ENCODE assay signal across 10 cellular contexts in the genomic region with DNA sequence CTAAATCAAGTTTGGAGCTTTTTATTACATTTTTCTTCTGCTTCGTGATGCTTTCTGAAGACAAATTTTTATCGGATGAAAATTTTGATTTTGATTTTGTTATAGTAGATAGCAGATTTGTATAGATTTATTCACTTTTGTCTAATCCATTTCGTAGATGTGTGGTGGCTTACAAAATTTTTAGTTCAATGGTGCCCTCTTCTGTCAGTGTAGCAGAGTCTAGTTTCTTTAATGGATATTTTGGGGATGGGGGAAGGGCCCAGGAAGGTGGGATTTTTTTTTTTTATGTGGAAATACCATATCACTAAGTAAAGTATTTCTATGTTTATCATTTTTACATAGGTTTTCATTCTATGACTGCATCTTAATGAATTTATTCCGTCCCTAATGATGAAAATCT.
A peak's percentile ranks its signal among the peaks of the same experiment; 100 is the strongest.
DNase-seq lines count a peak whose midpoint lies in the region; ATAC-seq and TF ChIP-seq lines count a peak whose summit lies in the region.
"Had no signal": no experiment of that assay in that cellular context is flagged by ENCODE, and none has a peak within 500 bp of the region (broad histone marks: within the 10 kb centered on the region; RNA-seq: fewer than 3 reads in every experiment).

No MANE protein-coding gene starts in this region.

- TF ChIP-seq EP300 in SK-N-SH (IDR thresholded peaks at IDR 0.05; ENCODE audit: borderline replicate concordance in 1 of 2, low read depth in 1 of 2, low read length in 1 of 2) = no peak

- 18% methylated on average over 4 of the region's 4 CpGs for WGBS in SK-N-SH (ENCODE audit: low lambda C conversion rate)

- H3K4me1 ChIP-seq in ACC112 (ENCODE audit: control insufficient read depth, insufficient read depth, low read length, unreplicated experiment) (peaks cover 10% of the 10 kb centered on the region), SK-N-SH (ENCODE audit: control insufficient read depth in 1 of 2, insufficient read depth in 2 of 2, low read depth in 1 of 2, low read length in 1 of 2) (no peaks in the 10 kb centered on the region)

- peak; percentile 61 for TF ChIP-seq RAD21 in SK-N-SH (IDR thresholded peaks at IDR 0.05; ENCODE audit: low read length)

- ATAC-seq in left cardiac atrium (peak; percentile 44 to 50), GM18907 (IDR thresholded peaks at IDR 0.05; ENCODE audit: unreplicated experiment) (no peak), HG03039 (IDR thresholded peaks at IDR 0.05; ENCODE audit: unreplicated experiment) (no peak)
- ATAC-seq: activated CD4-positive, alpha-beta T cell treated with anti-CD3 and anti-CD28 coated beads for 36 hours had no signal

- H3K9me3 Mint-ChIP-seq in HFFc6 = no peaks in the 10 kb centered on the region

- H3K4me1 Mint-ChIP-seq in HFFc6 (ENCODE audit: low read depth) = peaks cover 46% of the 10 kb centered on the region
- H3K4me1 Mint-ChIP-seq: activated CD4-positive, alpha-beta T cell treated with anti-CD3 and anti-CD28 coated beads for 36 hours had no signal

- H3K9ac ChIP-seq in SK-N-SH = 0 out of 2 replicates have a peak overlapping the region, but pooled peaks have one; percentile 6

- H4K20me1 ChIP-seq in SK-N-SH (ENCODE audit: insufficient read depth) = no peaks in the 10 kb centered on the region

- H3F3A ChIP-seq in SK-N-SH (replicated peaks; ENCODE audit: insufficient read depth) = peaks cover 10% of the 10 kb centered on the region

- H3K9me2 ChIP-seq in SK-N-SH = no peaks in the 10 kb centered on the region

- no peaks in the 10 kb centered on the region; the same call in 1 of the 2 replicates for H3K27me3 Mint-ChIP-seq in HFFc6 (ENCODE audit: insufficient read depth)
- H3K27me3 Mint-ChIP-seq: activated CD4-positive, alpha-beta T cell treated with anti-CD3 and anti-CD28 coated beads for 36 hours had no signal

- no peaks in the 10 kb centered on the region for H3K79me2 ChIP-seq in ACC112 (ENCODE audit: control insufficient read depth, insufficient read depth, low read length, unreplicated experiment)
- no peaks in the 10 kb centered on the region for H3K79me2 ChIP-seq in SK-N-SH (ENCODE audit: insufficient read depth)

- no peaks in the 10 kb centered on the region for H3K36me3 ChIP-seq in ACC112 (ENCODE audit: insufficient read depth, low read length)
- H3K36me3 ChIP-seq in SK-N-SH (replicated peaks in 1 of 2; ENCODE audit: control insufficient read depth in 1 of 2, insufficient read depth in 2 of 2, low read length in 1 of 2) = no peaks in the 10 kb centered on the region

- peak overlapping the region; percentile 49 for H3K27ac Mint-ChIP-seq in HFFc6
- H3K27ac Mint-ChIP-seq: activated CD4-positive, alpha-beta T cell treated with anti-CD3 and anti-CD28 coated beads for 36 hours had no signal

- H3K27ac ChIP-seq in ACC112 (ENCODE audit: low read depth, low read length) (peak overlapping the region; percentile 14; the same call in 1 of the 2 replicates), SK-N-SH (ENCODE audit: low read depth in 2 of 2, low read length in 1 of 2) (peak overlapping the region in 1 of 2 experiments; percentile 31; a peak in 2 of 4 replicates)
- H3K27ac ChIP-seq: epithelial cell of prostate had no signal

- 0 out of 2 replicates have a peak, but pooled peaks cover 3% of the 10 kb centered on the region for H3K9me3 ChIP-seq in SK-N-SH

- TF ChIP-seq CTCF in HFFc6 (IDR thresholded peaks at IDR 0.05) (peak; percentile 83), SK-N-SH (IDR thresholded peaks at IDR 0.05) (peak; percentile 70)

- H3K4me3 ChIP-seq in ACC112 (ENCODE audit: low read depth, low read length) (no peak overlapping the region), SK-N-SH (ENCODE audit: low read depth in 2 of 2, low read length in 1 of 2) (no peak overlapping the region)

- H3K4me3 Mint-ChIP-seq in HFFc6 = no peak overlapping the region
- H3K4me3 Mint-ChIP-seq: activated CD4-positive, alpha-beta T cell treated with anti-CD3 and anti-CD28 coated beads for 36 hours had no signal

- 0 out of 2 replicates have a peak, but pooled peaks cover 6% of the 10 kb centered on the region for H3K36me3 Mint-ChIP-seq in HFFc6 (ENCODE audit: low read depth)

- POLR2A ChIA-PET in SK-N-SH (lab: Yijun Ruan, JAX) = no interaction called here

- H3K27me3 ChIP-seq in ACC112 (ENCODE audit: insufficient read depth, low read length) (no peaks in the 10 kb centered on the region), SK-N-SH (ENCODE audit: insufficient read depth) (no peaks in the 10 kb centered on the region)

- H2AFZ ChIP-seq in ACC112 (ENCODE audit: low read length, unreplicated experiment) = peak overlapping the region; percentile 27
- no peak overlapping the region for H2AFZ ChIP-seq in SK-N-SH (ENCODE audit: low read depth)

- peak; percentile 49 for DNase-seq in HFFc6
- no peak for DNase-seq in SK-N-SH
- no peak for DNase-seq in left cardiac atrium
- DNase-seq in globus pallidus (ENCODE audit: low spot score) = no peak
- DNase-seq in superior temporal gyrus (ENCODE audit: extremely low spot score) = no peak
- DNase-seq: activated CD4-positive, alpha-beta T cell treated with anti-CD3 and anti-CD28 coated beads for 36 hours had no signal

- intact Hi-C loops in left cardiac atrium (cut with DNase I) = no loop called here

- H3K4me2 ChIP-seq in SK-N-SH = no peak overlapping the region

- CTCF ChIA-PET in SK-N-SH (lab: Yijun Ruan, JAX) = interaction anchor here (0.9 kb wide), 1 partner anchor 14 kb away, joined by 4 read pairs; no protein-coding TSS in a partner anchor

TF ChIP-seq in SK-N-SH, 30 proteins besides CTCF, POLR2A, EP300 and RAD21:
- TF ChIP-seq TCF12 (IDR thresholded peaks at IDR 0.05) (peak; percentile 16; the same call in 1 of the 2 replicates), RCOR1 (IDR thresholded peaks at IDR 0.05; ENCODE audit: low read length) (no peak), USF2 (IDR thresholded peaks at IDR 0.05; ENCODE audit: borderline replicate concordance, low read depth, low read length) (no peak), SMC3 (IDR thresholded peaks at IDR 0.05; ENCODE audit: low read depth, low read length) (peak; percentile 59)

Comparison
In these comparisons a context has a peak if more than half of its experiments do, and no peak if none do; other contexts are left out.
1. ATAC-seq: peak in left cardiac atrium (2 of 2); none in GM18907 (single experiment) and HG03039 (single experiment).